Comparison of ENCODE assay signal across 15 cellular contexts in the genomic region with DNA sequence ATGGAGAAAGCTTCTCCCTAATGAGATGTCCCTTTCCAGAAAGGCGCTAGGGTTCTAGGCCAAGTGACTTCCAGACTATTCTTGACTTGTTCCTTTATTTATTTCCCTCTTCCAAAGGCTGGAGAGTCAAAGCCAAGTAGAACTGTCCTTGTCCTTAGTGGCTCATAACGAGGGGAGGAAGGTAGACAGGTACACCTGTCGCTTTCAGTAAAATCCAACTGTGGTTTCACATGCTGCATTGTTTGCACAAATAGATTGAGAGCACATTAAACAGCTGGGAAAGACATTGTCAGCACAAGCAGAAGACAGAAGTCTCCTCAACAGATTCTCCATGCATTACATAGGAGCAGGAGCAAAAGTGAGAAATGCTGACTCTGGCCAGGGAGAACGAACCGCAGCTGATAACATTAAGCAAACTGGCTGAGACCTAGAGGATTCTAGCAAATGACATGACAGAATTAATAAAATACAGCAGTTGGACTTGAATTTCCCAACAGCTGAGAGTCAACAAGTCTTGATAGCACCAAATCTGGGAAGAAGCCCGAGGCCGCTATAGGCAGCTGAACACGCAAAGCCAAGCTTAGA.
"Had no signal": no experiment of that assay in that cellular context is flagged by ENCODE, and none has a peak within 500 bp of the region (broad histone marks: within the 10 kb centered on the region; RNA-seq: fewer than 3 reads in every experiment).

No MANE protein-coding gene starts in this region.

- H3K27ac Mint-ChIP-seq: activated CD4-positive, alpha-beta T cell treated with anti-CD3 and anti-CD28 coated beads, Interleukin-2, amount 10 ng/mL, durations not matched to agents 24 days and 14 days; neural progenitor cell; WTC11 had no signal

- H3K4me1 ChIP-seq: adrenal gland, pancreas, suprapubic skin had no signal

- H3K27me3 Mint-ChIP-seq: central memory CD8-positive, alpha-beta T cell had no signal

- H3K9me3 ChIP-seq: adrenal gland, pancreas, suprapubic skin had no signal

- H3K4me3 ChIP-seq: adrenal gland, neural progenitor cell, pancreas, suprapubic skin had no signal

- H3K36me3 Mint-ChIP-seq: neural progenitor cell, type B pancreatic cell had no signal

- DNase-seq: activated CD4-positive, alpha-beta T cell treated with anti-CD3 and anti-CD28 coated beads, Interleukin-2, amount 10 ng/mL, durations not matched to agents 24 days and 14 days; activated naive CD4-positive, alpha-beta T cell treated with anti-CD3 and anti-CD28 coated beads, Interleukin-2, amount 50 U/mL, for 16 hours; adrenal gland; effector memory CD4-positive, alpha-beta T cell; hypothalamus; kidney glomerular epithelial cell; pancreas; stimulated activated CD4-positive, alpha-beta T cell treated with anti-CD3 and anti-CD28 coated beads, Interleukin-4, amount 100 ng/mL, for 1 hour; stimulated activated CD8-positive, alpha-beta memory T cell treated with anti-CD3 and anti-CD28 coated beads, Interleukin-4, amount 100 ng/mL, for 48 hours; stimulated activated naive CD8-positive, alpha-beta T cell treated with anti-CD3 and anti-CD28 coated beads, Interleukin-15, Interleukin-2, amounts not matched to agents 100 U/mL and 50 U/mL, for 24 hours had no signal

- H3K4me3 Mint-ChIP-seq: activated CD4-positive, alpha-beta T cell treated with anti-CD3 and anti-CD28 coated beads, Interleukin-2, amount 10 ng/mL, durations not matched to agents 24 days and 14 days; central memory CD8-positive, alpha-beta T cell; neural progenitor cell; type B pancreatic cell; WTC11 had no signal

- H3K4me1 Mint-ChIP-seq: WTC11 had no signal

- H3K27ac ChIP-seq: adrenal gland, neural progenitor cell, pancreas, suprapubic skin had no signal

- H3K27me3 ChIP-seq: adrenal gland, neural progenitor cell, pancreas had no signal

- H3K36me3 ChIP-seq: adrenal gland, neural progenitor cell, pancreas, suprapubic skin had no signal
